Comparison of ENCODE assay signal across 1 cellular context in the genomic region with DNA sequence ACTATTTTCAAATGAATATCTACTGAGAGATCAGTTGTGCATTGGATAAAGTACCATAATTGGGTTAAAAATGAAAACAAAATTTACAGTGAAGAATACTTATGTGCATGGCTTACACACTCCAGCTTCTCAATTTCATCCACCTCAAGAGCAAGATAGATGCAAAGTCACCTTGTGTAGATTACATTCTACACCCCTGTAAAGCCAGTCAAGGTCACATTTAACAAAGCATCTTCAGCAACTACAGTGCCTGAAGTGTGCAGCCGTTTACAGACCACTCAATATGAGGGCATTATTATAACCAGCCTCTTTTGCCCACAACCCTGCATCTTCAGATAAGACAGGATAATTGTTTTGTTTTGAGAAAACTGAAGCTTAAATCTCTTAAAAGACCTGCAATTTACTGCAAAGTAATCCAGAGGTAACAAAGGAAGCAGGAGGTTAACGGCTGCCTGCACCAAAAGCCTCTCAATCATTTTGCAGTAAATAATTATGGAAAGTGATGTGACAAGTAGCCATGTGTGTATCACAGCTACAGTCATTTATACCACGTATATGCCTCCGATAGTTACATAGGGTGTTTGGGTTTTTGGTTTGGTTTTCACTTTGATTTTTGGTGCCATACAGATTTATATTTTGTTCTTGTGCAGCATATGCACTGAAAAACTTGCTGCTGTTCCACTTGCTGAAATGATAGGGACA.
TF ChIP-seq lines count a peak whose summit lies in the region.

No MANE protein-coding gene starts in this region.

TF ChIP-seq in SK-N-SH treated with all-trans-retinoic acid at 6 μM for 48 hours, 23 proteins besides CTCF, POLR2A, EP300 and RAD21 (continued from another document):
- no peak for TF ChIP-seq POU6F1 (CRISPR knock-in tag; IDR thresholded peaks at IDR 0.05; ENCODE audit: borderline replicate concordance, low read depth)
- TF ChIP-seq ZNF8 (CRISPR knock-in tag; IDR thresholded peaks at IDR 0.05): no peak
- TF ChIP-seq GLIS3 (CRISPR knock-in tag; IDR thresholded peaks at IDR 0.05): no peak
- TF ChIP-seq CREB5 (CRISPR knock-in tag; IDR thresholded peaks at IDR 0.05; ENCODE audit: low read depth): no peak
- no peak for TF ChIP-seq ESRRG (CRISPR knock-in tag; IDR thresholded peaks at IDR 0.05)
- no peak for TF ChIP-seq TCF4 (CRISPR knock-in tag; IDR thresholded peaks at IDR 0.05; ENCODE audit: borderline replicate concordance)
- no peak for TF ChIP-seq ARNTL (CRISPR knock-in tag; IDR thresholded peaks at IDR 0.05; ENCODE audit: borderline replicate concordance, low read depth)
- TF ChIP-seq ZC3H10 (CRISPR knock-in tag; IDR thresholded peaks at IDR 0.05): no peak
- TF ChIP-seq, protein P1, sequence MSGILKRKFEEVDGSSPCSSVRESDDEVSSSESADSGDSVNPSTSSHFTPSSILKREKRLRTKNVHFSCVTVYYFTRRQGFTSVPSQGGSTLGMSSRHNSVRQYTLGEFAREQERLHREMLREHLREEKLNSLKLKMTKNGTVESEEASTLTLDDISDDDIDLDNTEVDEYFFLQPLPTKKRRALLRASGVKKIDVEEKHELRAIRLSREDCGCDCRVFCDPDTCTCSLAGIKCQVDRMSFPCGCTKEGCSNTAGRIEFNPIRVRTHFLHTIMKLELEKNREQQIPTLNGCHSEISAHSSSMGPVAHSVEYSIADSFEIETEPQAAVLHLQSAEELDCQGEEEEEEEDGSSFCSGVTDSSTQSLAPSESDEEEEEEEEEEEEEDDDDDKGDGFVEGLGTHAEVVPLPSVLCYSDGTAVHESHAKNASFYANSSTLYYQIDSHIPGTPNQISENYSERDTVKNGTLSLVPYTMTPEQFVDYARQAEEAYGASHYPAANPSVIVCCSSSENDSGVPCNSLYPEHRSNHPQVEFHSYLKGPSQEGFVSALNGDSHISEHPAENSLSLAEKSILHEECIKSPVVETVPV (CRISPR knock-in tag; IDR thresholded peaks at IDR 0.05): no peak
- no peak for TF ChIP-seq ISL1 (CRISPR knock-in tag; IDR thresholded peaks at IDR 0.05)
- TF ChIP-seq PPARA (CRISPR knock-in tag; IDR thresholded peaks at IDR 0.05; ENCODE audit: borderline replicate concordance): no peak
- no peak for TF ChIP-seq ZFP30 (CRISPR knock-in tag; IDR thresholded peaks at IDR 0.05)
TF ChIP-seq in SK-N-SH treated with all-trans-retinoic acid at 6 μM for 48 hours: peak in this region for 0.
